ENCODE assay signal across 8 cellular contexts in the genomic region with DNA sequence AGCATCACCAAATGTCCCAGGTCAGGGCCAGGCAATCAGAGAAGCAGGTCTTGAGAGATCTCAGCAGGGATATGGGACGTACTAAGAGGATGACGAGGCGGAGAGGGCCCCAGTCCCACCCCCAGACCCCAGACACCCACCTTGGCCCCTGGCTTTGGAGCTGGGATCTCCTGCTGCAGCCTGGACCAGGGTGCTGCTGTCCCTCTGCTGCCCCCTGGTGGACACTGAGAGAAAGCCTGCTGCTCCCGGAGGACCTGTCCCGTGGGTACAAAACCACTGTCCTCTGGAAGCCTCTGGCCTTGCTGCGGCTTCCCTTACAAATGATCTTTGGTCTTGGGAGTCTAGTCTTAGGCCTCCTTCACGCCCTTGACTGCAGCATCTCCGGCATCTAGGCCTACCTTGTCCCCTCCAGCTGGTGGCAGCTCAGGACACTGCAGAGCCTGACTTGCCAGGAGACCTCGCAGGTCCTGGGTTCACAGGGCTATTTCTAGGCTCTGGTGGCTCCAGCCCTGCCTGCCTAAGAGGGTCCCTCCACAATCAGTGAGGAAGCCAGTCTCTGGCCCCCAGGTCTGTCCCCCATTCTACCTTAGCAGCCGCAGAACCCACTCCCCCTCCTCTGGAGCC.
A peak's percentile ranks its signal among the peaks of the same experiment; 100 is the strongest.
DNase-seq lines count a peak whose midpoint lies in the region; ATAC-seq lines count a peak whose summit lies in the region.

No MANE protein-coding gene starts in this region.

- H3K4me1 Mint-ChIP-seq in activated CD4-positive, alpha-beta memory T cell treated with anti-CD3 and anti-CD28 coated beads, Interleukin-2, amount 10 ng/mL, durations not matched to agents 7 days and 5 days, result peaks cover 15% of the 10 kb centered on the region
- peaks cover 29% of the 10 kb centered on the region for H3K4me1 Mint-ChIP-seq in memory B cell

- peaks cover 11% of the 10 kb centered on the region for H3K36me3 ChIP-seq in effector memory CD4-positive, alpha-beta T cell (ENCODE audit: control insufficient read depth, insufficient read depth, low read length)

- no peak overlapping the region for H3K27ac ChIP-seq in effector memory CD4-positive, alpha-beta T cell (ENCODE audit: insufficient read depth, low read length, poor library complexity, severe bottlenecking)

- H3K27me3 Mint-ChIP-seq in activated CD4-positive, alpha-beta memory T cell treated with anti-CD3 and anti-CD28 coated beads, Interleukin-2, amount 10 ng/mL, durations not matched to agents 7 days and 5 days, result no peaks in the 10 kb centered on the region
- H3K27me3 Mint-ChIP-seq in memory B cell, result no peaks in the 10 kb centered on the region

- no peaks in the 10 kb centered on the region for H3K9me3 ChIP-seq in effector memory CD4-positive, alpha-beta T cell (ENCODE audit: control insufficient read depth, low read length)

- no peak overlapping the region for H3K4me3 Mint-ChIP-seq in activated CD4-positive, alpha-beta memory T cell treated with anti-CD3 and anti-CD28 coated beads, Interleukin-2, amount 10 ng/mL, durations not matched to agents 7 days and 5 days
- H3K4me3 Mint-ChIP-seq in memory B cell, result no peak overlapping the region

- H3K27me3 ChIP-seq in effector memory CD4-positive, alpha-beta T cell (replicated peaks; ENCODE audit: control insufficient read depth, insufficient read depth, low read length, poor library complexity, severe bottlenecking), result no peaks in the 10 kb centered on the region

- H3K9me3 Mint-ChIP-seq in activated CD4-positive, alpha-beta memory T cell treated with anti-CD3 and anti-CD28 coated beads, Interleukin-2, amount 10 ng/mL, durations not matched to agents 7 days and 5 days, result no peaks in the 10 kb centered on the region
- no peaks in the 10 kb centered on the region for H3K9me3 Mint-ChIP-seq in memory B cell

- no peaks in the 10 kb centered on the region for H3K36me3 Mint-ChIP-seq in activated CD4-positive, alpha-beta memory T cell treated with anti-CD3 and anti-CD28 coated beads, Interleukin-2, amount 10 ng/mL, durations not matched to agents 7 days and 5 days (ENCODE audit: low read depth)
- H3K36me3 Mint-ChIP-seq in memory B cell, result peaks cover 15% of the 10 kb centered on the region

- H3K27ac Mint-ChIP-seq in activated CD4-positive, alpha-beta memory T cell treated with anti-CD3 and anti-CD28 coated beads, Interleukin-2, amount 10 ng/mL, durations not matched to agents 7 days and 5 days, result no peak overlapping the region
- peak overlapping the region; percentile 45 for H3K27ac Mint-ChIP-seq in memory B cell

- DNase-seq in GM04504 (ENCODE audit: low read depth), result peak; percentile 53
- peak; percentile 7 for DNase-seq in NCI-H526 treated with DMSO at 0.1 percent for 48 hours (lab: John Stamatoyannopoulos, UW)
- DNase-seq in activated CD4-positive, alpha-beta memory T cell treated with anti-CD3 and anti-CD28 coated beads, Interleukin-2, amount 10 ng/mL, durations not matched to agents 7 days and 5 days, result peak; percentile 85
- peak; percentile 60 to 75 (median 71) for DNase-seq in effector memory CD4-positive, alpha-beta T cell
- peak; percentile 85 to 86 for DNase-seq in memory B cell (ENCODE audit: low spot score in 2 of 2)
- DNase-seq in stimulated activated CD8-positive, alpha-beta memory T cell treated with anti-CD3 and anti-CD28 coated beads, Interleukin-15, amount 100 ng/mL, for 24 hours (ENCODE audit: low read depth), result peak; percentile 76

- peak; percentile 56 for ATAC-seq in HG02870 (IDR thresholded peaks at IDR 0.05; ENCODE audit: unreplicated experiment)
- peak; percentile 78 for ATAC-seq in memory B cell (ENCODE audit: low read depth)
- ATAC-seq in HG03159 (IDR thresholded peaks at IDR 0.05; ENCODE audit: unreplicated experiment), result no peak

- CTCF ChIA-PET in activated CD4-positive, alpha-beta memory T cell treated with anti-CD3 and anti-CD28 coated beads, Interleukin-2, amount 10 ng/mL, durations not matched to agents 7 days and 5 days (lab: Charles Lee), result interaction anchor here (0.6 to 4.7 kb wide), 26 partner anchors 8 to 370 kb away, joined by 3 to 58 read pairs (median 4); a partner anchor contains a TSS

- peaks cover 8% of the 10 kb centered on the region for H3K4me1 ChIP-seq in effector memory CD4-positive, alpha-beta T cell (ENCODE audit: control insufficient read depth, insufficient read depth, low read length, poor library complexity, severe bottlenecking)

- H3K4me3 ChIP-seq in effector memory CD4-positive, alpha-beta T cell (ENCODE audit: insufficient read depth, low read depth, low read length, poor library complexity, severe bottlenecking), result no peak overlapping the region

- POLR2A ChIA-PET in activated CD4-positive, alpha-beta memory T cell treated with anti-CD3 and anti-CD28 coated beads, Interleukin-2, amount 10 ng/mL, durations not matched to agents 7 days and 5 days (lab: Charles Lee), result interaction anchor here (0.6 to 2.2 kb wide), 7 partner anchors 8 to 246 kb away, joined by 3 to 13 read pairs (median 4); a partner anchor contains a TSS

Comparison
In these comparisons a context has a peak if more than half of its experiments do, and no peak if none do; other contexts are left out.
1. DNase-seq: peak in every context shown above with its lines; median percentile 86 in memory B cell; 85 in activated CD4-positive, alpha-beta memory T cell treated with anti-CD3 and anti-CD28 coated beads, Interleukin-2, amount 10 ng/mL, durations not matched to agents 7 days and 5 days; 76 in stimulated activated CD8-positive, alpha-beta memory T cell treated with anti-CD3 and anti-CD28 coated beads, Interleukin-15, amount 100 ng/mL, for 24 hours; 71 in effector memory CD4-positive, alpha-beta T cell; 53 in GM04504; 7 in NCI-H526 treated with DMSO at 0.1 percent for 48 hours.